1 cellular context compared by ENCODE assay signal in genomic region chr5:62403411-62404250, GRCh38.
TF ChIP-seq lines count a peak whose summit lies in the region.

TSS of gene DIMT1 (minus strand) at chr5:62403905. CDS start at chr5:62403772, 133 bp downstream.

TF ChIP-seq in HepG2, 621 proteins besides CTCF, POLR2A, EP300 and RAD21 (continued from another document and continues in another):
- TF ChIP-seq HNRNPH1 (optimal IDR thresholded peaks at IDR 0.05; ENCODE audit: low read depth, low read length), result no peak
- no peak for TF ChIP-seq PTBP1 (IDR thresholded peaks at IDR 0.05; ENCODE audit: low read depth, low read length, poor library complexity, severe bottlenecking)
- peak; percentile 67; the same call in 1 of the 2 replicates for TF ChIP-seq TOPORS (CRISPR knock-in tag; IDR thresholded peaks at IDR 0.05)
- peak; percentile 67 for TF ChIP-seq GZF1 (CRISPR knock-in tag; IDR thresholded peaks at IDR 0.05)
- TF ChIP-seq GLI4 (CRISPR knock-in tag; IDR thresholded peaks at IDR 0.05; ENCODE audit: borderline replicate concordance), result no peak
- TF ChIP-seq MIER3 (CRISPR knock-in tag; IDR thresholded peaks at IDR 0.05; ENCODE audit: borderline replicate concordance), result peak; percentile 77; the same call in 1 of the 2 replicates
- TF ChIP-seq BORCS8-MEF2B (CRISPR knock-in tag; IDR thresholded peaks at IDR 0.05), result peak; percentile 87
- peak; percentile 97 for TF ChIP-seq MXD3 (CRISPR knock-in tag; IDR thresholded peaks at IDR 0.05)
- no peak for TF ChIP-seq HNRNPK (IDR thresholded peaks at IDR 0.05; ENCODE audit: low read depth, low read length, poor library complexity, severe bottlenecking)
- peak; percentile 91 for TF ChIP-seq ZNF772 (CRISPR knock-in tag; IDR thresholded peaks at IDR 0.05)
- TF ChIP-seq DPF2 (CRISPR knock-in tag; IDR thresholded peaks at IDR 0.05; ENCODE audit: borderline replicate concordance, low read depth), result no peak
- TF ChIP-seq SNAPC2 (CRISPR knock-in tag; IDR thresholded peaks at IDR 0.05), result peak; percentile 41; the same call in 1 of the 2 replicates
- TF ChIP-seq, protein P1, sequence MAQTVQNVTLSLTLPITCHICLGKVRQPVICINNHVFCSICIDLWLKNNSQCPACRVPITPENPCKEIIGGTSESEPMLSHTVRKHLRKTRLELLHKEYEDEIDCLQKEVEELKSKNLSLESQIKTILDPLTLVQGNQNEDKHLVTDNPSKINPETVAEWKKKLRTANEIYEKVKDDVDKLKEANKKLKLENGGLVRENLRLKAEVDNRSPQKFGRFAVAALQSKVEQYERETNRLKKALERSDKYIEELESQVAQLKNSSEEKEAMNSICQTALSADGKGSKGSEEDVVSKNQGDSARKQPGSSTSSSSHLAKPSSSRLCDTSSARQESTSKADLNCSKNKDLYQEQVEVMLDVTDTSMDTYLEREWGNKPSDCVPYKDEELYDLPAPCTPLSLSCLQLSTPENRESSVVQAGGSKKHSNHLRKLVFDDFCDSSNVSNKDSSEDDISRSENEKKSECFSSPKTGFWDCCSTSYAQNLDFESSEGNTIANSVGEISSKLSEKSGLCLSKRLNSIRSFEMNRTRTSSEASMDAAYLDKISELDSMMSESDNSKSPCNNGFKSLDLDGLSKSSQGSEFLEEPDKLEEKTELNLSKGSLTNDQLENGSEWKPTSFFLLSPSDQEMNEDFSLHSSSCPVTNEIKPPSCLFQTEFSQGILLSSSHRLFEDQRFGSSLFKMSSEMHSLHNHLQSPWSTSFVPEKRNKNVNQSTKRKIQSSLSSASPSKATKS (CRISPR knock-in tag; IDR thresholded peaks at IDR 0.05), result no peak
- TF ChIP-seq PPARG (CRISPR knock-in tag; conservative IDR thresholded peaks at IDR 0.05), result peak; percentile 70
- TF ChIP-seq ZNF776 (CRISPR knock-in tag; IDR thresholded peaks at IDR 0.05), result peak; percentile 96; the same call in 1 of the 2 replicates
- TF ChIP-seq ZNF329 (CRISPR knock-in tag; IDR thresholded peaks at IDR 0.05; ENCODE audit: low read depth), result peak; percentile 83; the same call in 1 of the 2 replicates
- peak; percentile 63; the same call in 1 of the 2 replicates for TF ChIP-seq PITX1 (CRISPR knock-in tag; IDR thresholded peaks at IDR 0.05)
- no peak for TF ChIP-seq ZKSCAN5 (CRISPR knock-in tag; IDR thresholded peaks at IDR 0.05)
- no peak for TF ChIP-seq CREB3 (CRISPR knock-in tag; IDR thresholded peaks at IDR 0.05)
- no peak for TF ChIP-seq MZF1 (CRISPR knock-in tag; IDR thresholded peaks at IDR 0.05; ENCODE audit: borderline replicate concordance)
- peak; percentile 48 for TF ChIP-seq E2F1 (CRISPR knock-in tag; IDR thresholded peaks at IDR 0.05)
- peak; percentile 60; the same call in 1 of the 2 replicates for TF ChIP-seq PRDM15 (CRISPR knock-in tag; IDR thresholded peaks at IDR 0.05)
- no peak for TF ChIP-seq TBL1XR1 (IDR thresholded peaks at IDR 0.05; ENCODE audit: borderline replicate concordance, low read length, partially characterized antibody)
- TF ChIP-seq ZNF318 (CRISPR knock-in tag; IDR thresholded peaks at IDR 0.05), result no peak
- TF ChIP-seq, protein P2, sequence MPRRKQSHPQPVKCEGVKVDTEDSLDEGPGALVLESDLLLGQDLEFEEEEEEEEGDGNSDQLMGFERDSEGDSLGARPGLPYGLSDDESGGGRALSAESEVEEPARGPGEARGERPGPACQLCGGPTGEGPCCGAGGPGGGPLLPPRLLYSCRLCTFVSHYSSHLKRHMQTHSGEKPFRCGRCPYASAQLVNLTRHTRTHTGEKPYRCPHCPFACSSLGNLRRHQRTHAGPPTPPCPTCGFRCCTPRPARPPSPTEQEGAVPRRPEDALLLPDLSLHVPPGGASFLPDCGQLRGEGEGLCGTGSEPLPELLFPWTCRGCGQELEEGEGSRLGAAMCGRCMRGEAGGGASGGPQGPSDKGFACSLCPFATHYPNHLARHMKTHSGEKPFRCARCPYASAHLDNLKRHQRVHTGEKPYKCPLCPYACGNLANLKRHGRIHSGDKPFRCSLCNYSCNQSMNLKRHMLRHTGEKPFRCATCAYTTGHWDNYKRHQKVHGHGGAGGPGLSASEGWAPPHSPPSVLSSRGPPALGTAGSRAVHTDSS (CRISPR knock-in tag; conservative IDR thresholded peaks at IDR 0.05), result 0 out of 2 replicates have a peak, but pooled peaks have one; percentile 9
- peak; percentile 98 for TF ChIP-seq FOXC1 (CRISPR knock-in tag; IDR thresholded peaks at IDR 0.05; ENCODE audit: borderline replicate concordance)
- TF ChIP-seq STAT5B (CRISPR knock-in tag; IDR thresholded peaks at IDR 0.05), result no peak
- TF ChIP-seq, protein P3, sequence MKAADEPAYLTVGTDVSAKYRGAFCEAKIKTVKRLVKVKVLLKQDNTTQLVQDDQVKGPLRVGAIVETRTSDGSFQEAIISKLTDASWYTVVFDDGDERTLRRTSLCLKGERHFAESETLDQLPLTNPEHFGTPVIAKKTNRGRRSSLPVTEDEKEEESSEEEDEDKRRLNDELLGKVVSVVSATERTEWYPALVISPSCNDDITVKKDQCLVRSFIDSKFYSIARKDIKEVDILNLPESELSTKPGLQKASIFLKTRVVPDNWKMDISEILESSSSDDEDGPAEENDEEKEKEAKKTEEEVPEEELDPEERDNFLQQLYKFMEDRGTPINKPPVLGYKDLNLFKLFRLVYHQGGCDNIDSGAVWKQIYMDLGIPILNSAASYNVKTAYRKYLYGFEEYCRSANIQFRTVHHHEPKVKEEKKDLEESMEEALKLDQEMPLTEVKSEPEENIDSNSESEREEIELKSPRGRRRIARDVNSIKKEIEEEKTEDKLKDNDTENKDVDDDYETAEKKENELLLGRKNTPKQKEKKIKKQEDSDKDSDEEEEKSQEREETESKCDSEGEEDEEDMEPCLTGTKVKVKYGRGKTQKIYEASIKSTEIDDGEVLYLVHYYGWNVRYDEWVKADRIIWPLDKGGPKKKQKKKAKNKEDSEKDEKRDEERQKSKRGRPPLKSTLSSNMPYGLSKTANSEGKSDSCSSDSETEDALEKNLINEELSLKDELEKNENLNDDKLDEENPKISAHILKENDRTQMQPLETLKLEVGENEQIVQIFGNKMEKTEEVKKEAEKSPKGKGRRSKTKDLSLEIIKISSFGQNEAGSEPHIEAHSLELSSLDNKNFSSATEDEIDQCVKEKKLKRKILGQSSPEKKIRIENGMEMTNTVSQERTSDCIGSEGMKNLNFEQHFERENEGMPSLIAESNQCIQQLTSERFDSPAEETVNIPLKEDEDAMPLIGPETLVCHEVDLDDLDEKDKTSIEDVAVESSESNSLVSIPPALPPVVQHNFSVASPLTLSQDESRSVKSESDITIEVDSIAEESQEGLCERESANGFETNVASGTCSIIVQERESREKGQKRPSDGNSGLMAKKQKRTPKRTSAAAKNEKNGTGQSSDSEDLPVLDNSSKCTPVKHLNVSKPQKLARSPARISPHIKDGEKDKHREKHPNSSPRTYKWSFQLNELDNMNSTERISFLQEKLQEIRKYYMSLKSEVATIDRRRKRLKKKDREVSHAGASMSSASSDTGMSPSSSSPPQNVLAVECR (CRISPR knock-in tag; IDR thresholded peaks at IDR 0.05; ENCODE audit: borderline replicate concordance), result peak; percentile 98
- TF ChIP-seq ELF3 (CRISPR knock-in tag; IDR thresholded peaks at IDR 0.05), result peak; percentile 48; the same call in 1 of the 2 replicates
- TF ChIP-seq MEIS2 (CRISPR knock-in tag; IDR thresholded peaks at IDR 0.05), result no peak; the same call in 1 of the 2 replicates
- no peak for TF ChIP-seq TEAD3 (CRISPR knock-in tag; optimal IDR thresholded peaks at IDR 0.05; ENCODE audit: borderline replicate concordance)
- no peak for TF ChIP-seq ZNF17 (CRISPR knock-in tag; IDR thresholded peaks at IDR 0.05)
